8 cellular contexts compared by ENCODE assay signal in genomic region chr20:23637282-23638221, GRCh38. TPM values are rescaled to one million over a fixed set of nuclear protein-coding genes. Genes with fewer than 3 reads are reported as not detected.
A peak's percentile ranks its signal among the peaks of the same experiment; 100 is the strongest.
DNase-seq lines count a peak whose midpoint lies in the region; ATAC-seq and TF ChIP-seq lines count a peak whose summit lies in the region.

CST3 (minus strand) TSS chr20:23637955; CDS start chr20:23637862, 93 bp downstream.

- H3K36me3 ChIP-seq in aorta (ENCODE audit: control insufficient read depth in 1 of 2, insufficient read depth in 2 of 2, low read length in 1 of 2): peaks cover 0 to 6% of the 10 kb centered on the region in 2 donors

- H3K4me1 ChIP-seq in aorta (ENCODE audit: control insufficient read depth in 1 of 2, insufficient read depth in 2 of 2, low read length in 2 of 2): no peaks in the 10 kb centered on the region

- POLR2A ChIA-PET in AG04450 (lab: Yijun Ruan, JAX): interaction anchor here (0.7 to 2.1 kb wide), 6 partner anchors 9 to 287 kb away, joined by 3 to 9 read pairs (median 3); partner anchors contain the start of genes NAPB and NXT1

- CTCF ChIA-PET in AG04450 (lab: Charles Lee): interaction anchor here (0.8 to 1.1 kb wide), 3 partner anchors 31 to 196 kb away, joined by 3 to 4 read pairs (median 3); no protein-coding TSS in a partner anchor

- H3K27me3 ChIP-seq in AG04450 (ENCODE audit: control insufficient read depth, insufficient read depth, low read length) (no peaks in the 10 kb centered on the region), aorta (ENCODE audit: control insufficient read depth in 1 of 2, insufficient read depth in 2 of 2, low read length in 1 of 2) (no peaks in the 10 kb centered on the region)

- TF ChIP-seq CTCF in AG04450 (IDR thresholded peaks at IDR 0.05; ENCODE audit: low read depth, low read length) (no peak), GM13977 (IDR thresholded peaks at IDR 0.05; ENCODE audit: extremely low read depth, insufficient read depth, missing control alignments) (no peak), VCaP (conservative IDR thresholded peaks at IDR 0.05) (no peak), fibroblast of pulmonary artery (IDR thresholded peaks at IDR 0.05; ENCODE audit: low read length, missing control alignments) (no peak)

- intact Hi-C loops in aorta (cut with DNase I): no loop called here

- WGBS in aorta, 2 donors: 0 to 1% methylated on average over 53 to 92 of the region's 92 CpGs

- peak; percentile 63 for DNase-seq in AG04450 (ENCODE audit: low read depth, low spot score)
- peak; percentile 87 for DNase-seq in GM13977 (ENCODE audit: low spot score)
- DNase-seq in NCI-H2029 (lab: John Stamatoyannopoulos, UW): peak; percentile 83
- peak; percentile 89 for DNase-seq in fibroblast of pulmonary artery (ENCODE audit: low read depth)
- DNase-seq in myocyte (ENCODE audit: low read depth): peak; percentile 92
- DNase-seq in aorta: peak; percentile 96

- ATAC-seq in HG02884 (IDR thresholded peaks at IDR 0.05; ENCODE audit: unreplicated experiment) (peak; percentile 48), aorta (ENCODE audit: low FRiP score) (peak; percentile 91)

- H3K27ac ChIP-seq in AG04450 (ENCODE audit: low read depth, low read length): peak within 1 kb of the TSS; percentile 47
- H3K27ac ChIP-seq in VCaP: peak within 1 kb of the TSS; percentile 94
- H3K27ac ChIP-seq in aorta (ENCODE audit: low read depth in 1 of 2, low read length in 2 of 2): peak within 1 kb of the TSS; percentile 68 to 77

- H3K4me3 ChIP-seq in AG04450 (ENCODE audit: low read depth, low read length): peak within 1 kb of the TSS; percentile 83
- peak within 1 kb of the TSS; percentile 70 for H3K4me3 ChIP-seq in fibroblast of pulmonary artery (replicated peaks; ENCODE audit: low read depth, low read length)
- H3K4me3 ChIP-seq in aorta (ENCODE audit: low read length in 2 of 2): peak within 1 kb of the TSS; percentile 70 to 85

- H3K9me3 ChIP-seq in AG04450 (ENCODE audit: control insufficient read depth, insufficient read depth, low read length) (no peaks in the 10 kb centered on the region), aorta (ENCODE audit: control insufficient read depth, low read length) (no peaks in the 10 kb centered on the region)

- in situ Hi-C loops in GM13977 (cut with MboI; ENCODE audit: low pct_unique_long_range_greater_than_20kb, low sequenced_read_pairs, unreplicated experiment): no loop called here

RNA-seq across cellular contexts. Expression of gene CST3, which starts in this region (rescaled TPM):
- polyA plus RNA-seq in AG04450 (2011; rRNA removed) (166 and 273 TPM in 2 replicates), aorta (1,000 to 10,000 TPM in 1 of 2 donors, 100 to 1,000 TPM in 1; 584 to 1,561 TPM)
- 70.5 and 90.7 TPM in 2 replicates for polyA minus RNA-seq in AG04450 (2011; rRNA and poly(A)+ RNA removed)
- total RNA-seq in myocyte (534 and 577 TPM in 2 replicates), aorta (1,000 to 10,000 TPM in 1 of 2 donors, 100 to 1,000 TPM in 1; 837 to 1,105 TPM)
- polyA plus RNA-seq in myocyte (2012): 367 TPM

Comparison
In these comparisons a context has a peak if more than half of its experiments do, and no peak if none do; other contexts are left out.
1. Peak in every context shown above with its lines: DNase-seq, ATAC-seq, H3K4me3 ChIP-seq and H3K27ac ChIP-seq.